Comparison of ENCODE assay signal across 1 cellular context in the genomic region with DNA sequence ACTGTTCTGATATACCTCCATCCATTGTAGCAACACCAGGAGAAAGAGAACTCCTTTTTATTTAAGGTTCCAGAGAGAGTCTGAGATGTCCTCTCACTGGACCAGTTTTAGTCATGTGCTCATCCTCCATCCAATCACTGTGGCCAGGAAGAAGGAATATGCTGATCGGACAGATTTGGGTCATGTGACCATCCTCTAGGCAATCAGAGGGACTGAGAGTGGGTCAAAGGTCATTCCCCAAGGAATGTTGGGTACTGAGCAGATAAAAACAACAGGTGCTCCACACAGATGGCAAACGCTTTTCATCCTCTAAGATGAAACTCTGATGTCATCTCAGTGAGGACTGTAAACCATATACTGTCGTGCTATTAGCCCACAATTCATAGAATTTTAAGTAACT.
TF ChIP-seq lines count a peak whose summit lies in the region.

No MANE protein-coding gene starts in this region.

TF ChIP-seq in K562, 482 proteins besides CTCF, POLR2A, EP300 and RAD21 (continued from another document and continues in another):
- TF ChIP-seq, protein P1, sequence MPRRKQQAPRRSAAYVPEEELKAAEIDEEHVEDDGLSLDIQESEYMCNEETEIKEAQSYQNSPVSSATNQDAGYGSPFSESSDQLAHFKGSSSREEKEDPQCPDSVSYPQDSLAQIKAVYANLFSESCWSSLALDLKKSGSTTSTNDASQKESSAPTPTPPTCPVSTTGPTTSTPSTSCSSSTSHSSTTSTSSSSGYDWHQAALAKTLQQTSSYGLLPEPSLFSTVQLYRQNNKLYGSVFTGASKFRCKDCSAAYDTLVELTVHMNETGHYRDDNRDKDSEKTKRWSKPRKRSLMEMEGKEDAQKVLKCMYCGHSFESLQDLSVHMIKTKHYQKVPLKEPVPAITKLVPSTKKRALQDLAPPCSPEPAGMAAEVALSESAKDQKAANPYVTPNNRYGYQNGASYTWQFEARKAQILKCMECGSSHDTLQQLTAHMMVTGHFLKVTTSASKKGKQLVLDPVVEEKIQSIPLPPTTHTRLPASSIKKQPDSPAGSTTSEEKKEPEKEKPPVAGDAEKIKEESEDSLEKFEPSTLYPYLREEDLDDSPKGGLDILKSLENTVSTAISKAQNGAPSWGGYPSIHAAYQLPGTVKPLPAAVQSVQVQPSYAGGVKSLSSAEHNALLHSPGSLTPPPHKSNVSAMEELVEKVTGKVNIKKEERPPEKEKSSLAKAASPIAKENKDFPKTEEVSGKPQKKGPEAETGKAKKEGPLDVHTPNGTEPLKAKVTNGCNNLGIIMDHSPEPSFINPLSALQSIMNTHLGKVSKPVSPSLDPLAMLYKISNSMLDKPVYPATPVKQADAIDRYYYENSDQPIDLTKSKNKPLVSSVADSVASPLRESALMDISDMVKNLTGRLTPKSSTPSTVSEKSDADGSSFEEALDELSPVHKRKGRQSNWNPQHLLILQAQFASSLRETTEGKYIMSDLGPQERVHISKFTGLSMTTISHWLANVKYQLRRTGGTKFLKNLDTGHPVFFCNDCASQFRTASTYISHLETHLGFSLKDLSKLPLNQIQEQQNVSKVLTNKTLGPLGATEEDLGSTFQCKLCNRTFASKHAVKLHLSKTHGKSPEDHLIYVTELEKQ (CRISPR knock-in tag; IDR thresholded peaks at IDR 0.05), result no peak
- no peak for TF ChIP-seq FOS (IDR thresholded peaks at IDR 0.05; ENCODE audit: extremely low read depth, insufficient read length)
- TF ChIP-seq, protein P2, sequence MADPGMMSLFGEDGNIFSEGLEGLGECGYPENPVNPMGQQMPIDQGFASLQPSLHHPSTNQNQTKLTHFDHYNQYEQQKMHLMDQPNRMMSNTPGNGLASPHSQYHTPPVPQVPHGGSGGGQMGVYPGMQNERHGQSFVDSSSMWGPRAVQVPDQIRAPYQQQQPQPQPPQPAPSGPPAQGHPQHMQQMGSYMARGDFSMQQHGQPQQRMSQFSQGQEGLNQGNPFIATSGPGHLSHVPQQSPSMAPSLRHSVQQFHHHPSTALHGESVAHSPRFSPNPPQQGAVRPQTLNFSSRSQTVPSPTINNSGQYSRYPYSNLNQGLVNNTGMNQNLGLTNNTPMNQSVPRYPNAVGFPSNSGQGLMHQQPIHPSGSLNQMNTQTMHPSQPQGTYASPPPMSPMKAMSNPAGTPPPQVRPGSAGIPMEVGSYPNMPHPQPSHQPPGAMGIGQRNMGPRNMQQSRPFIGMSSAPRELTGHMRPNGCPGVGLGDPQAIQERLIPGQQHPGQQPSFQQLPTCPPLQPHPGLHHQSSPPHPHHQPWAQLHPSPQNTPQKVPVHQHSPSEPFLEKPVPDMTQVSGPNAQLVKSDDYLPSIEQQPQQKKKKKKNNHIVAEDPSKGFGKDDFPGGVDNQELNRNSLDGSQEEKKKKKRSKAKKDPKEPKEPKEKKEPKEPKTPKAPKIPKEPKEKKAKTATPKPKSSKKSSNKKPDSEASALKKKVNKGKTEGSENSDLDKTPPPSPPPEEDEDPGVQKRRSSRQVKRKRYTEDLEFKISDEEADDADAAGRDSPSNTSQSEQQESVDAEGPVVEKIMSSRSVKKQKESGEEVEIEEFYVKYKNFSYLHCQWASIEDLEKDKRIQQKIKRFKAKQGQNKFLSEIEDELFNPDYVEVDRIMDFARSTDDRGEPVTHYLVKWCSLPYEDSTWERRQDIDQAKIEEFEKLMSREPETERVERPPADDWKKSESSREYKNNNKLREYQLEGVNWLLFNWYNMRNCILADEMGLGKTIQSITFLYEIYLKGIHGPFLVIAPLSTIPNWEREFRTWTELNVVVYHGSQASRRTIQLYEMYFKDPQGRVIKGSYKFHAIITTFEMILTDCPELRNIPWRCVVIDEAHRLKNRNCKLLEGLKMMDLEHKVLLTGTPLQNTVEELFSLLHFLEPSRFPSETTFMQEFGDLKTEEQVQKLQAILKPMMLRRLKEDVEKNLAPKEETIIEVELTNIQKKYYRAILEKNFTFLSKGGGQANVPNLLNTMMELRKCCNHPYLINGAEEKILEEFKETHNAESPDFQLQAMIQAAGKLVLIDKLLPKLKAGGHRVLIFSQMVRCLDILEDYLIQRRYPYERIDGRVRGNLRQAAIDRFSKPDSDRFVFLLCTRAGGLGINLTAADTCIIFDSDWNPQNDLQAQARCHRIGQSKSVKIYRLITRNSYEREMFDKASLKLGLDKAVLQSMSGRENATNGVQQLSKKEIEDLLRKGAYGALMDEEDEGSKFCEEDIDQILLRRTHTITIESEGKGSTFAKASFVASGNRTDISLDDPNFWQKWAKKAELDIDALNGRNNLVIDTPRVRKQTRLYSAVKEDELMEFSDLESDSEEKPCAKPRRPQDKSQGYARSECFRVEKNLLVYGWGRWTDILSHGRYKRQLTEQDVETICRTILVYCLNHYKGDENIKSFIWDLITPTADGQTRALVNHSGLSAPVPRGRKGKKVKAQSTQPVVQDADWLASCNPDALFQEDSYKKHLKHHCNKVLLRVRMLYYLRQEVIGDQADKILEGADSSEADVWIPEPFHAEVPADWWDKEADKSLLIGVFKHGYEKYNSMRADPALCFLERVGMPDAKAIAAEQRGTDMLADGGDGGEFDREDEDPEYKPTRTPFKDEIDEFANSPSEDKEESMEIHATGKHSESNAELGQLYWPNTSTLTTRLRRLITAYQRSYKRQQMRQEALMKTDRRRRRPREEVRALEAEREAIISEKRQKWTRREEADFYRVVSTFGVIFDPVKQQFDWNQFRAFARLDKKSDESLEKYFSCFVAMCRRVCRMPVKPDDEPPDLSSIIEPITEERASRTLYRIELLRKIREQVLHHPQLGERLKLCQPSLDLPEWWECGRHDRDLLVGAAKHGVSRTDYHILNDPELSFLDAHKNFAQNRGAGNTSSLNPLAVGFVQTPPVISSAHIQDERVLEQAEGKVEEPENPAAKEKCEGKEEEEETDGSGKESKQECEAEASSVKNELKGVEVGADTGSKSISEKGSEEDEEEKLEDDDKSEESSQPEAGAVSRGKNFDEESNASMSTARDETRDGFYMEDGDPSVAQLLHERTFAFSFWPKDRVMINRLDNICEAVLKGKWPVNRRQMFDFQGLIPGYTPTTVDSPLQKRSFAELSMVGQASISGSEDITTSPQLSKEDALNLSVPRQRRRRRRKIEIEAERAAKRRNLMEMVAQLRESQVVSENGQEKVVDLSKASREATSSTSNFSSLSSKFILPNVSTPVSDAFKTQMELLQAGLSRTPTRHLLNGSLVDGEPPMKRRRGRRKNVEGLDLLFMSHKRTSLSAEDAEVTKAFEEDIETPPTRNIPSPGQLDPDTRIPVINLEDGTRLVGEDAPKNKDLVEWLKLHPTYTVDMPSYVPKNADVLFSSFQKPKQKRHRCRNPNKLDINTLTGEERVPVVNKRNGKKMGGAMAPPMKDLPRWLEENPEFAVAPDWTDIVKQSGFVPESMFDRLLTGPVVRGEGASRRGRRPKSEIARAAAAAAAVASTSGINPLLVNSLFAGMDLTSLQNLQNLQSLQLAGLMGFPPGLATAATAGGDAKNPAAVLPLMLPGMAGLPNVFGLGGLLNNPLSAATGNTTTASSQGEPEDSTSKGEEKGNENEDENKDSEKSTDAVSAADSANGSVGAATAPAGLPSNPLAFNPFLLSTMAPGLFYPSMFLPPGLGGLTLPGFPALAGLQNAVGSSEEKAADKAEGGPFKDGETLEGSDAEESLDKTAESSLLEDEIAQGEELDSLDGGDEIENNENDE (IDR thresholded peaks at IDR 0.05; ENCODE audit: low read depth, low read length), result no peak
- TF ChIP-seq, protein P3, sequence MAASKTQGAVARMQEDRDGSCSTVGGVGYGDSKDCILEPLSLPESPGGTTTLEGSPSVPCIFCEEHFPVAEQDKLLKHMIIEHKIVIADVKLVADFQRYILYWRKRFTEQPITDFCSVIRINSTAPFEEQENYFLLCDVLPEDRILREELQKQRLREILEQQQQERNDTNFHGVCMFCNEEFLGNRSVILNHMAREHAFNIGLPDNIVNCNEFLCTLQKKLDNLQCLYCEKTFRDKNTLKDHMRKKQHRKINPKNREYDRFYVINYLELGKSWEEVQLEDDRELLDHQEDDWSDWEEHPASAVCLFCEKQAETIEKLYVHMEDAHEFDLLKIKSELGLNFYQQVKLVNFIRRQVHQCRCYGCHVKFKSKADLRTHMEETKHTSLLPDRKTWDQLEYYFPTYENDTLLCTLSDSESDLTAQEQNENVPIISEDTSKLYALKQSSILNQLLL (CRISPR knock-in tag; IDR thresholded peaks at IDR 0.05; ENCODE audit: borderline replicate concordance), result no peak
- TF ChIP-seq KAT7 (CRISPR knock-in tag; IDR thresholded peaks at IDR 0.05; ENCODE audit: borderline replicate concordance), result no peak
- TF ChIP-seq, protein P4, sequence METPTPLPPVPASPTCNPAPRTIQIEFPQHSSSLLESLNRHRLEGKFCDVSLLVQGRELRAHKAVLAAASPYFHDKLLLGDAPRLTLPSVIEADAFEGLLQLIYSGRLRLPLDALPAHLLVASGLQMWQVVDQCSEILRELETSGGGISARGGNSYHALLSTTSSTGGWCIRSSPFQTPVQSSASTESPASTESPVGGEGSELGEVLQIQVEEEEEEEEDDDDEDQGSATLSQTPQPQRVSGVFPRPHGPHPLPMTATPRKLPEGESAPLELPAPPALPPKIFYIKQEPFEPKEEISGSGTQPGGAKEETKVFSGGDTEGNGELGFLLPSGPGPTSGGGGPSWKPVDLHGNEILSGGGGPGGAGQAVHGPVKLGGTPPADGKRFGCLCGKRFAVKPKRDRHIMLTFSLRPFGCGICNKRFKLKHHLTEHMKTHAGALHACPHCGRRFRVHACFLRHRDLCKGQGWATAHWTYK (CRISPR knock-in tag; IDR thresholded peaks at IDR 0.05), result no peak
- TF ChIP-seq ZFP36 (IDR thresholded peaks at IDR 0.05; ENCODE audit: low read depth, low read length, partially characterized antibody), result no peak
- no peak for TF ChIP-seq ADNP (tag; IDR thresholded peaks at IDR 0.05)
- TF ChIP-seq, protein P5, sequence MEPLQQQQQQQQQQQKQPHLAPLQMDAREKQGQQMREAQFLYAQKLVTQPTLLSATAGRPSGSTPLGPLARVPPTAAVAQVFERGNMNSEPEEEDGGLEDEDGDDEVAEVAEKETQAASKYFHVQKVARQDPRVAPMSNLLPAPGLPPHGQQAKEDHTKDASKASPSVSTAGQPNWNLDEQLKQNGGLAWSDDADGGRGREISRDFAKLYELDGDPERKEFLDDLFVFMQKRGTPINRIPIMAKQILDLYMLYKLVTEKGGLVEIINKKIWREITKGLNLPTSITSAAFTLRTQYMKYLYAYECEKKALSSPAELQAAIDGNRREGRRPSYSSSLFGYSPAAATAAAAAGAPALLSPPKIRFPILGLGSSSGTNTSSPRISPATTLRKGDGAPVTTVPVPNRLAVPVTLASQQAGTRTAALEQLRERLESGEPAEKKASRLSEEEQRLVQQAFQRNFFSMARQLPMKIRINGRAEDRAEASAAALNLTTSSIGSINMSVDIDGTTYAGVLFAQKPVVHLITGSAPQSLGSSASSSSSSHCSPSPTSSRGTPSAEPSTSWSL (CRISPR knock-in tag; IDR thresholded peaks at IDR 0.05; ENCODE audit: borderline replicate concordance), result no peak
- TF ChIP-seq JUN (IDR thresholded peaks at IDR 0.05; ENCODE audit: borderline replicate concordance, low read depth, low read length), result no peak
- TF ChIP-seq JUN (CRISPR knock-in tag; IDR thresholded peaks at IDR 0.05; ENCODE audit: borderline replicate concordance), result no peak
- peak; percentile 93 for TF ChIP-seq MAFG (tag; conservative IDR thresholded peaks at IDR 0.05)
- TF ChIP-seq, protein P6, sequence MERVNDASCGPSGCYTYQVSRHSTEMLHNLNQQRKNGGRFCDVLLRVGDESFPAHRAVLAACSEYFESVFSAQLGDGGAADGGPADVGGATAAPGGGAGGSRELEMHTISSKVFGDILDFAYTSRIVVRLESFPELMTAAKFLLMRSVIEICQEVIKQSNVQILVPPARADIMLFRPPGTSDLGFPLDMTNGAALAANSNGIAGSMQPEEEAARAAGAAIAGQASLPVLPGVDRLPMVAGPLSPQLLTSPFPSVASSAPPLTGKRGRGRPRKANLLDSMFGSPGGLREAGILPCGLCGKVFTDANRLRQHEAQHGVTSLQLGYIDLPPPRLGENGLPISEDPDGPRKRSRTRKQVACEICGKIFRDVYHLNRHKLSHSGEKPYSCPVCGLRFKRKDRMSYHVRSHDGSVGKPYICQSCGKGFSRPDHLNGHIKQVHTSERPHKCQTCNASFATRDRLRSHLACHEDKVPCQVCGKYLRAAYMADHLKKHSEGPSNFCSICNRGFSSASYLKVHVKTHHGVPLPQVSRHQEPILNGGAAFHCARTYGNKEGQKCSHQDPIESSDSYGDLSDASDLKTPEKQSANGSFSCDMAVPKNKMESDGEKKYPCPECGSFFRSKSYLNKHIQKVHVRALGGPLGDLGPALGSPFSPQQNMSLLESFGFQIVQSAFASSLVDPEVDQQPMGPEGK (CRISPR knock-in tag; IDR thresholded peaks at IDR 0.05; ENCODE audit: borderline replicate concordance), result no peak
- TF ChIP-seq ZNF174 (CRISPR knock-in tag; IDR thresholded peaks at IDR 0.05), result no peak
- TF ChIP-seq, protein P7, sequence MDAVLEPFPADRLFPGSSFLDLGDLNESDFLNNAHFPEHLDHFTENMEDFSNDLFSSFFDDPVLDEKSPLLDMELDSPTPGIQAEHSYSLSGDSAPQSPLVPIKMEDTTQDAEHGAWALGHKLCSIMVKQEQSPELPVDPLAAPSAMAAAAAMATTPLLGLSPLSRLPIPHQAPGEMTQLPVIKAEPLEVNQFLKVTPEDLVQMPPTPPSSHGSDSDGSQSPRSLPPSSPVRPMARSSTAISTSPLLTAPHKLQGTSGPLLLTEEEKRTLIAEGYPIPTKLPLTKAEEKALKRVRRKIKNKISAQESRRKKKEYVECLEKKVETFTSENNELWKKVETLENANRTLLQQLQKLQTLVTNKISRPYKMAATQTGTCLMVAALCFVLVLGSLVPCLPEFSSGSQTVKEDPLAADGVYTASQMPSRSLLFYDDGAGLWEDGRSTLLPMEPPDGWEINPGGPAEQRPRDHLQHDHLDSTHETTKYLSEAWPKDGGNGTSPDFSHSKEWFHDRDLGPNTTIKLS (IDR thresholded peaks at IDR 0.05; ENCODE audit: borderline replicate concordance, low read depth), result no peak
- no peak for TF ChIP-seq TEAD2 (tag; IDR thresholded peaks at IDR 0.05)
- TF ChIP-seq EWSR1 (IDR thresholded peaks at IDR 0.05; ENCODE audit: borderline replicate concordance, low read depth, partially characterized antibody), result no peak
- no peak for TF ChIP-seq ZNF121 (CRISPR knock-in tag; conservative IDR thresholded peaks at IDR 0.05)
- no peak for TF ChIP-seq E2F3 (CRISPR knock-in tag; IDR thresholded peaks at IDR 0.05)
- no peak for TF ChIP-seq FOXP1 (CRISPR knock-in tag; IDR thresholded peaks at IDR 0.05)
- TF ChIP-seq, protein P8, sequence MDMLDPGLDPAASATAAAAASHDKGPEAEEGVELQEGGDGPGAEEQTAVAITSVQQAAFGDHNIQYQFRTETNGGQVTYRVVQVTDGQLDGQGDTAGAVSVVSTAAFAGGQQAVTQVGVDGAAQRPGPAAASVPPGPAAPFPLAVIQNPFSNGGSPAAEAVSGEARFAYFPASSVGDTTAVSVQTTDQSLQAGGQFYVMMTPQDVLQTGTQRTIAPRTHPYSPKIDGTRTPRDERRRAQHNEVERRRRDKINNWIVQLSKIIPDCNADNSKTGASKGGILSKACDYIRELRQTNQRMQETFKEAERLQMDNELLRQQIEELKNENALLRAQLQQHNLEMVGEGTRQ (CRISPR knock-in tag; IDR thresholded peaks at IDR 0.05), result peak; percentile 72
- TF ChIP-seq, protein P9, sequence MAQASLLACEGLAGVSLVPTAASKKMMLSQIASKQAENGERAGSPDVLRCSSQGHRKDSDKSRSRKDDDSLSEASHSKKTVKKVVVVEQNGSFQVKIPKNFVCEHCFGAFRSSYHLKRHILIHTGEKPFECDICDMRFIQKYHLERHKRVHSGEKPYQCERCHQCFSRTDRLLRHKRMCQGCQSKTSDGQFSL (CRISPR knock-in tag; IDR thresholded peaks at IDR 0.05), result no peak
- TF ChIP-seq, protein P9 (tag; IDR thresholded peaks at IDR 0.05), result no peak
- peak; percentile 78 for TF ChIP-seq MAFK (IDR thresholded peaks at IDR 0.05; ENCODE audit: low read length)
- TF ChIP-seq GATA2 (CRISPR knock-in tag; IDR thresholded peaks at IDR 0.05), result no peak
- no peak for TF ChIP-seq SP1 (CRISPR knock-in tag; IDR thresholded peaks at IDR 0.05)
- TF ChIP-seq CXXC5 (CRISPR knock-in tag; IDR thresholded peaks at IDR 0.05), result no peak
- no peak for TF ChIP-seq ZNF311 (CRISPR knock-in tag; IDR thresholded peaks at IDR 0.05)
- TF ChIP-seq ZNF316 (IDR thresholded peaks at IDR 0.05), result peak; percentile 95
